In the genomic region with DNA sequence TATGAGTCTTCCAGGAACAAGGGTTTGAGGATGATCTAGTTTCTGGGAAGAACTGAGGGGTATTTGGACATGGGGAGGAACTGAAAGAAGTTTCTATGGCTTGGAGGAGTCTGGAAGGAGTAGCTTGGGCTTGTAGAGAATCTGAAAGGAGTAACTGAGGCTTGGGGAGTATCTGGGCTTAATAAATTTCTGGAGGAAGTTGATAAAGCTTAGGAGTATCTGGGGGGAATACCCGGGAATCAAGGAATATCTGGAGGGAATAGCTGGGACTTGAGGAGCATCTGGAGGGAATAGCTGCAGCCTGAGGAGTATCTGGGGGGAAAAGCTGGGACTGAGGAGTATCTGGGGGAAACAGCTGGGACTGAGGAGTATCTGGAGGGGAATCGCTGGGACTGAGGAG, we compare ENCODE assay signal across 8 cellular contexts. TPM values are rescaled to one million over a fixed set of nuclear protein-coding genes. Genes with fewer than 3 reads are reported as not detected.
"Had no signal": no experiment of that assay in that cellular context is flagged by ENCODE, and none has a peak within 500 bp of the region (broad histone marks: within the 10 kb centered on the region; RNA-seq: fewer than 3 reads in every experiment).

No MANE protein-coding gene starts in this region.

- ATAC-seq: HCT116, K562 had no signal

- H3K27ac ChIP-seq: GM23248 had no signal

- H3K9ac ChIP-seq: GM23248 had no signal

- H2AFZ ChIP-seq: GM23248 had no signal

- H3K4me3 ChIP-seq: GM23248, HAP-1, K562 had no signal

- H3K4me1 ChIP-seq: HAP-1 had no signal

- H3K9me3 ChIP-seq: HAP-1 had no signal

- DNase-seq: GM23248, GOT3, IMR-90 had no signal

RNA-seq across cellular contexts. Expression of a gene that starts 18.2 kb away (rescaled TPM):
- total RNA-seq: GM23248, H4, HT-29, IMR-90, K562 had no signal
- polyA plus RNA-seq: GM23248, IMR-90, K562 had no signal

RNA-seq across cellular contexts. Expression of a gene that starts 41.4 kb away (rescaled TPM):
- total RNA-seq: GM23248, H4, IMR-90 had no signal
- polyA plus RNA-seq: GM23248, IMR-90 had no signal
